ENCODE assay signal across 8 cellular contexts in the genomic region with DNA sequence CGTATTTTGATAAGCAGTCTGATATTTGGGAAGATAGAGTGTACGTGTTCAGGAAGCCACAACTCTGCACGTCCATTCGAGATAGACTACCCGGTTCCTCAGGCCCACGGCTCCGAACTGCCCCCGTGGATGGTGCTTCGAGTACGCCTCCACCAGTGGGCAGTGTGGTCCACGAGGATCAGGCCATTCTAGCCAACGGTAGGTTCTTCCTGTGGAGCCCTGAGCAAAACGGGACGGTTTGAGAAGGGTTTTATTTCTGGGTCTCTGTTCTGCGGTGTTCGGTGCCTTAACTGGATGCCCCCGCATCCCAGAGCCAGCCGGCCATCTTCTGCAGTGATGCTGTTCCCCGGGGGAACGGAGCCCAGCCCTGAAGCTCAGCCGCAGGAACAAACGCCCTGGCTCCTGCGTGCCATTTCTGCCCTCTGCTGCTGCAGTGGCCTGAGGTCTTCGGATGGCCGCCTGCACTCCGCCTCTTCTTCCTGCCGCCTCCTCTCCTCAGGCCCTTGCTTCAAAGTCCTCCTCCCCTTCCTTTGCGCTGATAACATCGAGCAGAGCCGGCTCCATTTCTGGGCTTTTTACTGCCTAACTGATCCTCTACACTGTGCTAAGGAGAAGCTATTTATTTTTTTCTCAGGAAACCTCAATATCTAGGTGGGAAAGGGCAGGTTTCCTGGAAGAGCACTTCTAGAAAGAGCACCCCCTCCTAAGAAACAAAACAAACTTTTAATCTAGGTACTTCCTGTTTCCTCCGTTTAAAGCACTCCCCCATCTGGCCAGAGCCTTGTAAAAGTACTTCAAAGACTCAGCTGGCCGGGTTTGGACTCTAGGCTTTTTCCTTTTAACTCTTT. TPM values are rescaled to one million over a fixed set of nuclear protein-coding genes. Genes with fewer than 3 reads are reported as not detected.
DNase-seq lines count a peak whose midpoint lies in the region; ATAC-seq, FAIRE-seq and TF ChIP-seq lines count a peak whose summit lies in the region.

No MANE protein-coding gene starts in this region.

- peak; percentile 37 for TF ChIP-seq CTCF in chondrocyte (IDR thresholded peaks at IDR 0.05)

- peaks cover 24% of the 10 kb centered on the region for H3K9me3 Mint-ChIP-seq in chondrocyte (ENCODE audit: low read depth)
- H3K9me3 Mint-ChIP-seq in memory B cell: peaks cover 14% of the 10 kb centered on the region

- TF ChIP-seq POLR2A in H54 (IDR thresholded peaks at IDR 0.05; ENCODE audit: low read depth, low read length) (no peak), GM12892 (IDR thresholded peaks at IDR 0.05; ENCODE audit: low read depth, low read length) (no peak)

- peak; percentile 39 for DNase-seq in DMS53 (lab: John Stamatoyannopoulos, UW)
- DNase-seq in NAMALWA (ENCODE audit: low spot score): peak; percentile 53
- DNase-seq in chondrocyte (ENCODE audit: low spot score): no peak
- no peak for DNase-seq in memory B cell (ENCODE audit: low spot score in 2 of 2)
- no peak for DNase-seq in H54 (ENCODE audit: insufficient read length, low spot score)
- no peak for DNase-seq in GM12892 (ENCODE audit: insufficient read length)

- ATAC-seq in memory B cell (ENCODE audit: low read depth): no peak
- no peak for ATAC-seq in HG03135 (IDR thresholded peaks at IDR 0.05; ENCODE audit: unreplicated experiment)
- no peak for ATAC-seq in activated CD4-positive, CD25-positive, alpha-beta regulatory T cell treated with anti-CD3 and anti-CD28 coated beads, Interleukin-2, amount 50 U/mL, for 24 hours

- FAIRE-seq in H54 (lab: Jason Lieb, UNC) (no peak), GM12892 (lab: Jason Lieb, UNC) (no peak)

- peaks cover 44% of the 10 kb centered on the region for H3K4me1 Mint-ChIP-seq in chondrocyte (ENCODE audit: low read depth)
- H3K4me1 Mint-ChIP-seq in memory B cell: peaks cover 2% of the 10 kb centered on the region

- H3K27ac Mint-ChIP-seq in chondrocyte (ENCODE audit: unreplicated experiment) (peak overlapping the region; percentile 65), memory B cell (no peak overlapping the region)

- no peaks in the 10 kb centered on the region for H3K27me3 Mint-ChIP-seq in chondrocyte (ENCODE audit: low read depth)
- H3K27me3 Mint-ChIP-seq in memory B cell: peaks cover 2% of the 10 kb centered on the region

- no peak overlapping the region for H3K4me3 Mint-ChIP-seq in chondrocyte (ENCODE audit: unreplicated experiment)
- H3K4me3 Mint-ChIP-seq in memory B cell: peak overlapping the region; percentile 78

- H3K36me3 Mint-ChIP-seq in chondrocyte (ENCODE audit: low read depth) (peaks cover 11% of the 10 kb centered on the region), memory B cell (peaks cover 5% of the 10 kb centered on the region)

RNA-seq across cellular contexts. Expression of a gene that starts 36.2 kb away (rescaled TPM):
- total RNA-seq in chondrocyte: 14.0 to 32.5 TPM (median 14.7 TPM) in 3 replicates
- polyA plus RNA-seq in GM12892 (2012; ENCODE audit: missing spikeins): 5.2 TPM

Comparison
In these comparisons a context has a peak if more than half of its experiments do, and no peak if none do; other contexts are left out.
1. DNase-seq: peak in DMS53 (single experiment) and NAMALWA (single experiment); none in chondrocyte (single experiment), memory B cell (0 of 2), H54 (single experiment) and GM12892 (single experiment).